In the genomic region with DNA sequence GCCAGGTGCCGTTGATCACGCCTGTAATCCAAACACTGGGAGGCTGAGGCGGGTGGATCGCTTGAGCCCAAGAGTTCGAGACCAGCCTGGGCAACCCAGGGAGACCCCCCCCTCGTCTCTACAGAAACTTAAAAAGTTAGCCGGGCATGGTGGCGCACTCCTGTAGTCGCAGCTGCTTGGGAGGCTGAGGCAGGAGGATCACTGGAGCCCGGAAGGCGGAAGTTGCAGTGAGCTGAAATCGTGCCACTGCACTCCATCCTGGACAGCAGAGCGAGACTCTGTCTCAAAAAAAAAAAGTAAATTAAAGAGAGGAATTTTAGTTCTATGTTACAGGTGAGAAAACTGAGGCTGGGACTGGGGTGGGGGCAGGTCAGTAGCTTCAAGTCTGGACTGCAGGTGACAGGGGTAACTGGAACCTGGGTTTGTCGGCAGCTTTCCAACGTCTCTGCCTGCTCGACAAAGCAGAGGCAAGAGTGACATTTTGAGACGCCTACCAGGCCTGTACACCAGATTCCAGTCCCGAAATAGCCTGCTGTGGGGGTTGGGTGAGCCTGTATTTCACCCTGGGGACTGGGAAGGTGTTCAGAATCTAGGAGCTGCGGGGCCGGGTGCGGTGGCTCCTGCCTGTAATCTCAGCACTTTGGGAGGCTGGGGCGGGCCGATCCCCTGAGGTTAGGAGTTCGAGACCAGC, we compare ENCODE assay signal across 8 cellular contexts.
DNase-seq lines count a peak whose midpoint lies in the region; ATAC-seq and TF ChIP-seq lines count a peak whose summit lies in the region.

No MANE protein-coding gene starts in this region.

- no peaks in the 10 kb centered on the region for H3K9me3 ChIP-seq in SK-N-MC (ENCODE audit: low read depth, low read length)

- ATAC-seq in GM18502 (IDR thresholded peaks at IDR 0.05; ENCODE audit: poor library complexity, unreplicated experiment): no peak
- ATAC-seq in GM21423 (IDR thresholded peaks at IDR 0.05; ENCODE audit: unreplicated experiment): no peak

- H3K36me3 ChIP-seq in SK-N-MC (ENCODE audit: insufficient read depth, low read length): peaks cover 19% of the 10 kb centered on the region; the same call in 1 of the 2 replicates

- H3K4me3 ChIP-seq in SK-N-MC: peak overlapping the region; percentile 87
- H3K4me3 ChIP-seq in fibroblast of pulmonary artery (replicated peaks; ENCODE audit: low read depth, low read length): peak overlapping the region; percentile 93

- peak overlapping the region; percentile 93 for H3K9ac ChIP-seq in SK-N-MC (ENCODE audit: insufficient read length)

- no peak for DNase-seq in SK-N-MC (ENCODE audit: low read depth, low spot score)
- no peak for DNase-seq in fibroblast of pulmonary artery (ENCODE audit: low read depth)
- DNase-seq in nucleus accumbens (lab: John Stamatoyannopoulos, UW): peak in 40 of 56 donors; percentile 10 to 79 (median 39)
- no peak for DNase-seq in DMS53 (lab: John Stamatoyannopoulos, UW)
- no peak for DNase-seq in HuH-7 (ENCODE audit: low spot score)

- H3K27ac ChIP-seq in C4-2B: peak overlapping the region; percentile 92
- H3K27ac ChIP-seq in SK-N-MC: no peak overlapping the region

- TF ChIP-seq CTCF in C4-2B (conservative IDR thresholded peaks at IDR 0.05) (no peak), fibroblast of pulmonary artery (IDR thresholded peaks at IDR 0.05; ENCODE audit: low read length, missing control alignments) (no peak)

Comparison
In these comparisons a context has a peak if more than half of its experiments do, and no peak if none do; other contexts are left out.
1. DNase-seq: peak in nucleus accumbens (40 of 56); none in SK-N-MC (single experiment), fibroblast of pulmonary artery (single experiment), DMS53 (single experiment) and HuH-7 (single experiment).